ENCODE assay signal across 10 cellular contexts in genomic region chr3:20061331-20061730, GRCh38. TPM values are rescaled to one million over a fixed set of nuclear protein-coding genes. Genes with fewer than 3 reads are reported as not detected.
DNase-seq lines count a peak whose midpoint lies in the region; ATAC-seq and TF ChIP-seq lines count a peak whose summit lies in the region.
"Had no signal": no experiment of that assay in that cellular context is flagged by ENCODE, and none has a peak within 500 bp of the region (broad histone marks: within the 10 kb centered on the region; RNA-seq: fewer than 3 reads in every experiment).

No MANE protein-coding gene starts in this region.

- no peak overlapping the region for H3K9ac ChIP-seq in Loucy (ENCODE audit: low read depth, low read length, poor library complexity, severe bottlenecking)

- H3K36me3 ChIP-seq in Loucy (ENCODE audit: insufficient read depth, low read length) (no peaks in the 10 kb centered on the region), H7 (replicated peaks; ENCODE audit: control insufficient read depth, insufficient read depth, low read length) (no peaks in the 10 kb centered on the region)

- no peaks in the 10 kb centered on the region for H4K20me1 ChIP-seq in Loucy (ENCODE audit: insufficient read depth, low read length, poor library complexity, severe bottlenecking)

- H3F3A ChIP-seq in Loucy (ENCODE audit: low read depth): no peaks in the 10 kb centered on the region; the same call in 1 of the 2 replicates

- no peaks in the 10 kb centered on the region for H3K27me3 ChIP-seq in Loucy (ENCODE audit: insufficient read depth, low read length, poor library complexity, severe bottlenecking)
- no peaks in the 10 kb centered on the region for H3K27me3 ChIP-seq in H7 (ENCODE audit: control insufficient read depth, insufficient read depth, low read length)

- no peaks in the 10 kb centered on the region for H3K9me3 ChIP-seq in Loucy (ENCODE audit: insufficient read depth, low read depth, low read length)

- H3K4me1 Mint-ChIP-seq in stimulated activated naive CD8-positive, alpha-beta T cell treated with anti-CD3 and anti-CD28 coated beads, Interleukin-15, Interleukin-2, amounts not matched to agents 100 ng/mL and 50 ng/mL, for 24 hours (ENCODE audit: low read depth): peaks cover 45% of the 10 kb centered on the region

- H2AFZ ChIP-seq in Loucy (ENCODE audit: low read length): no peak overlapping the region

- H3K9me2 ChIP-seq in Loucy (replicated peaks; ENCODE audit: low read depth, low read length): no peaks in the 10 kb centered on the region

- DNase-seq in stimulated activated naive CD8-positive, alpha-beta T cell treated with anti-CD3 and anti-CD28 coated beads, Interleukin-15, Interleukin-2, amounts not matched to agents 100 U/mL and 50 U/mL, for 24 hours: no peak
- no peak for DNase-seq in fibroblast of the aortic adventitia (ENCODE audit: low read depth)
- no peak for DNase-seq in H7
- no peak for DNase-seq in middle frontal gyrus (ENCODE audit: extremely low spot score, low spot score)
- no peak for DNase-seq in activated gamma-delta T cell (lab: John Stamatoyannopoulos, UW)

- H3K27ac Mint-ChIP-seq in stimulated activated naive CD8-positive, alpha-beta T cell treated with anti-CD3 and anti-CD28 coated beads, Interleukin-15, Interleukin-2, amounts not matched to agents 100 ng/mL and 50 ng/mL, for 24 hours: peak overlapping the region; percentile 50

- H3K79me2 ChIP-seq in Loucy (ENCODE audit: insufficient read depth, low read length): peaks cover 27% of the 10 kb centered on the region; the same call in 1 of the 2 replicates

- H3K4me3 ChIP-seq in Loucy (ENCODE audit: low read length, poor library complexity, severe bottlenecking) (no peak overlapping the region), fibroblast of the aortic adventitia (ENCODE audit: low read depth, low read length) (peak overlapping the region; percentile 27), H7 (ENCODE audit: insufficient read depth, low read depth, low read length) (no peak overlapping the region)
- H3K4me3 ChIP-seq: smooth muscle cell had no signal

- H3K36me3 Mint-ChIP-seq in stimulated activated naive CD8-positive, alpha-beta T cell treated with anti-CD3 and anti-CD28 coated beads, Interleukin-15, Interleukin-2, amounts not matched to agents 100 ng/mL and 50 ng/mL, for 24 hours (ENCODE audit: low read depth): no peaks in the 10 kb centered on the region

- no peaks in the 10 kb centered on the region for H3K9me3 Mint-ChIP-seq in stimulated activated naive CD8-positive, alpha-beta T cell treated with anti-CD3 and anti-CD28 coated beads, Interleukin-15, Interleukin-2, amounts not matched to agents 100 ng/mL and 50 ng/mL, for 24 hours

- no peak for ATAC-seq in stimulated activated naive CD8-positive, alpha-beta T cell treated with anti-CD3 and anti-CD28 coated beads, Interleukin-15, Interleukin-2, amounts not matched to agents 100 U/mL and 50 U/mL, for 24 hours
- no peak for ATAC-seq in HG02798 (IDR thresholded peaks at IDR 0.05; ENCODE audit: poor library complexity, unreplicated experiment)

- H3K27me3 Mint-ChIP-seq in stimulated activated naive CD8-positive, alpha-beta T cell treated with anti-CD3 and anti-CD28 coated beads, Interleukin-15, Interleukin-2, amounts not matched to agents 100 ng/mL and 50 ng/mL, for 24 hours: no peaks in the 10 kb centered on the region

- no peak for TF ChIP-seq CTCF in Loucy (conservative IDR thresholded peaks at IDR 0.05; ENCODE audit: low read length)
- no peak for TF ChIP-seq CTCF in fibroblast of the aortic adventitia (IDR thresholded peaks at IDR 0.05; ENCODE audit: insufficient read depth, low read length)

- peaks cover 10% of the 10 kb centered on the region for H3K4me1 ChIP-seq in Loucy (ENCODE audit: insufficient read depth, low read length, poor library complexity, severe bottlenecking)

- H3K4me2 ChIP-seq in Loucy (ENCODE audit: low read depth, low read length, poor library complexity, severe bottlenecking): peak overlapping the region; percentile 2
- H3K4me2 ChIP-seq: smooth muscle cell had no signal

- peak overlapping the region; percentile 51 for H3K4me3 Mint-ChIP-seq in stimulated activated naive CD8-positive, alpha-beta T cell treated with anti-CD3 and anti-CD28 coated beads, Interleukin-15, Interleukin-2, amounts not matched to agents 100 ng/mL and 50 ng/mL, for 24 hours

RNA-seq across cellular contexts. Expression of gene KAT2B, which starts 21.1 kb away (rescaled TPM):
- 9.6 and 14.3 TPM in 2 replicates for total RNA-seq in fibroblast of the aortic adventitia (ENCODE audit: low replicate concordance)
- 0.31 and 0.78 TPM in 2 replicates for total RNA-seq in H7 (2014; rRNA removed; shearing (Covaris generic))

RNA-seq across cellular contexts. Expression of gene PP2D1, which starts 49.3 kb away (rescaled TPM):
- total RNA-seq in fibroblast of the aortic adventitia (ENCODE audit: low replicate concordance): not detected in 2 replicates
- not detected in 2 replicates for total RNA-seq in H7 (2014; rRNA removed; shearing (Covaris generic))
- total RNA-seq: smooth muscle cell, urinary bladder had no signal
